18 cellular contexts compared by ENCODE assay signal in genomic region chr7:17855202-17855601, GRCh38.
DNase-seq lines count a peak whose midpoint lies in the region; ATAC-seq lines count a peak whose summit lies in the region.
"Had no signal": no experiment of that assay in that cellular context is flagged by ENCODE, and none has a peak within 500 bp of the region (broad histone marks: within the 10 kb centered on the region; RNA-seq: fewer than 3 reads in every experiment).

No MANE protein-coding gene starts in this region.

- H3K36me3 Mint-ChIP-seq in activated naive CD8-positive, alpha-beta T cell treated with anti-CD3 and anti-CD28 coated beads, Interleukin-2, amount 50 U/mL, for 24 hours (ENCODE audit: low read depth): peaks cover 63% of the 10 kb centered on the region
- H3K36me3 Mint-ChIP-seq in activated naive CD8-positive, alpha-beta T cell treated with anti-CD3 and anti-CD28 coated beads for 36 hours: peaks cover 63% of the 10 kb centered on the region
- H3K36me3 Mint-ChIP-seq in T-helper 17 cell (ENCODE audit: low read depth): peaks cover 15% of the 10 kb centered on the region
- peaks cover 43% of the 10 kb centered on the region for H3K36me3 Mint-ChIP-seq in stimulated activated effector memory CD8-positive, alpha-beta T cell treated with anti-CD3 and anti-CD28 coated beads, Interleukin-12 subunit alpha, Interleukin-12 subunit beta, amount 100 ng/mL, for 72 hours

- no peak overlapping the region for H2BK120ac ChIP-seq in mesenchymal stem cell (ENCODE audit: low read depth, low read length)

- H3K9ac ChIP-seq in mesenchymal stem cell (ENCODE audit: low read length): no peak overlapping the region

- peaks cover 0 to 75% of the 10 kb centered on the region in 2 experiments for H3K36me3 ChIP-seq in mesenchymal stem cell (ENCODE audit: control insufficient read depth in 1 of 2, insufficient read depth in 2 of 2, low read depth in 1 of 2, low read length in 2 of 2)

- no peak overlapping the region for H2BK15ac ChIP-seq in mesenchymal stem cell (ENCODE audit: low read depth, poor library complexity, severe bottlenecking)

- no peak overlapping the region for H3K4me3 Mint-ChIP-seq in activated naive CD8-positive, alpha-beta T cell treated with anti-CD3 and anti-CD28 coated beads, Interleukin-2, amount 50 U/mL, for 24 hours
- no peak overlapping the region for H3K4me3 Mint-ChIP-seq in activated naive CD8-positive, alpha-beta T cell treated with anti-CD3 and anti-CD28 coated beads for 36 hours
- no peak overlapping the region for H3K4me3 Mint-ChIP-seq in T-helper 17 cell
- peak overlapping the region; percentile 30 for H3K4me3 Mint-ChIP-seq in stimulated activated effector memory CD8-positive, alpha-beta T cell treated with anti-CD3 and anti-CD28 coated beads, Interleukin-12 subunit alpha, Interleukin-12 subunit beta, amount 100 ng/mL, for 72 hours
- H3K4me3 Mint-ChIP-seq: CD14-positive monocyte, GM23338 had no signal

- no peak overlapping the region for H3K4ac ChIP-seq in mesenchymal stem cell (ENCODE audit: low read depth in 1 of 2, low read length in 2 of 2)

- no peak overlapping the region for H3K27ac ChIP-seq in mesenchymal stem cell (ENCODE audit: low read length, poor library complexity, severe bottlenecking)
- H3K27ac ChIP-seq: RWPE1 had no signal

- H3K9me3 ChIP-seq in T-helper 17 cell (ENCODE audit: control insufficient read depth, low read length, poor library complexity, severe bottlenecking): no peaks in the 10 kb centered on the region
- peaks cover 23% of the 10 kb centered on the region for H3K9me3 ChIP-seq in mesenchymal stem cell (ENCODE audit: control insufficient read depth, low read length)
- H3K9me3 ChIP-seq: Caco-2 had no signal

- H4K91ac ChIP-seq in mesenchymal stem cell (ENCODE audit: low read length): no peak overlapping the region

- WGBS in mesenchymal stem cell: no CpG with 5 or more reads among the region's 1 CpG

- H3K18ac ChIP-seq in mesenchymal stem cell (ENCODE audit: low read depth in 1 of 2, low read length in 2 of 2): no peak overlapping the region

- peaks cover 14% of the 10 kb centered on the region for H3K9me3 Mint-ChIP-seq in activated naive CD8-positive, alpha-beta T cell treated with anti-CD3 and anti-CD28 coated beads, Interleukin-2, amount 50 U/mL, for 24 hours
- peaks cover 9% of the 10 kb centered on the region for H3K9me3 Mint-ChIP-seq in activated naive CD8-positive, alpha-beta T cell treated with anti-CD3 and anti-CD28 coated beads for 36 hours
- H3K9me3 Mint-ChIP-seq in stimulated activated effector memory CD8-positive, alpha-beta T cell treated with anti-CD3 and anti-CD28 coated beads, Interleukin-12 subunit alpha, Interleukin-12 subunit beta, amount 100 ng/mL, for 72 hours: peaks cover 5% of the 10 kb centered on the region

- H3K14ac ChIP-seq in mesenchymal stem cell (ENCODE audit: low read length in 2 of 2): no peak overlapping the region

- H2AFZ ChIP-seq in mesenchymal stem cell (ENCODE audit: low read depth, low read length): no peak overlapping the region
- H2AFZ ChIP-seq: GM23338 had no signal

- H2BK5ac ChIP-seq in mesenchymal stem cell (ENCODE audit: low read depth, low read length, poor library complexity, severe bottlenecking): no peak overlapping the region

- peaks cover 10% of the 10 kb centered on the region for H3K4me1 Mint-ChIP-seq in activated naive CD8-positive, alpha-beta T cell treated with anti-CD3 and anti-CD28 coated beads, Interleukin-2, amount 50 U/mL, for 24 hours
- H3K4me1 Mint-ChIP-seq in activated naive CD8-positive, alpha-beta T cell treated with anti-CD3 and anti-CD28 coated beads for 36 hours: peaks cover 22% of the 10 kb centered on the region
- H3K4me1 Mint-ChIP-seq in T-helper 17 cell: peaks cover 17% of the 10 kb centered on the region
- H3K4me1 Mint-ChIP-seq in stimulated activated effector memory CD8-positive, alpha-beta T cell treated with anti-CD3 and anti-CD28 coated beads, Interleukin-12 subunit alpha, Interleukin-12 subunit beta, amount 100 ng/mL, for 72 hours: peaks cover 25% of the 10 kb centered on the region

- ATAC-seq in activated naive CD8-positive, alpha-beta T cell treated with anti-CD3 and anti-CD28 coated beads, Interleukin-2, amount 50 U/mL, for 24 hours: peak; percentile 40
- ATAC-seq in GM21390 (IDR thresholded peaks at IDR 0.05; ENCODE audit: unreplicated experiment): peak; percentile 46
- ATAC-seq in T-helper 17 cell: no peak
- ATAC-seq in stimulated activated effector memory CD8-positive, alpha-beta T cell treated with anti-CD3 and anti-CD28 coated beads, Interleukin-12 subunit alpha, Interleukin-12 subunit beta, amount 100 ng/mL, for 72 hours: peak; percentile 84
- ATAC-seq: GM23338, HepG2, PC-3 had no signal

- H3K4me1 ChIP-seq in mesenchymal stem cell (ENCODE audit: control insufficient read depth, insufficient read depth, low read depth, low read length): no peaks in the 10 kb centered on the region
- H3K4me1 ChIP-seq: Caco-2 had no signal

- H3K23ac ChIP-seq in mesenchymal stem cell (ENCODE audit: low read length in 2 of 2): no peak overlapping the region

- no peak overlapping the region for H2BK12ac ChIP-seq in mesenchymal stem cell (ENCODE audit: low read length in 2 of 2)

- no peak for DNase-seq in activated naive CD8-positive, alpha-beta T cell treated with anti-CD3 and anti-CD28 coated beads, Interleukin-2, amount 50 U/mL, for 24 hours
- DNase-seq in activated naive CD8-positive, alpha-beta T cell treated with anti-CD3 and anti-CD28 coated beads for 36 hours: no peak
- DNase-seq in T-helper 17 cell (no peak), midbrain (lab: John Stamatoyannopoulos, UW) (no peak), mesenchymal stem cell (no peak)
- no peak for DNase-seq in stimulated activated effector memory CD8-positive, alpha-beta T cell treated with anti-CD3 and anti-CD28 coated beads, Interleukin-12 subunit alpha, Interleukin-12 subunit beta, amount 100 ng/mL, for 72 hours (ENCODE audit: low spot score in 2 of 2)
- DNase-seq: Caco-2, DMS153, KG1, NCI-H1436, NCI-H2081, NCI-H748 treated with DMSO at 0.1 percent for 48 hours, PC-3 had no signal

- H3K27me3 ChIP-seq in mesenchymal stem cell (ENCODE audit: control insufficient read depth in 1 of 2, insufficient read depth in 1 of 2, low read length in 2 of 2): no peaks in the 10 kb centered on the region

- no peak overlapping the region for H3K27ac Mint-ChIP-seq in activated naive CD8-positive, alpha-beta T cell treated with anti-CD3 and anti-CD28 coated beads, Interleukin-2, amount 50 U/mL, for 24 hours
- no peak overlapping the region for H3K27ac Mint-ChIP-seq in activated naive CD8-positive, alpha-beta T cell treated with anti-CD3 and anti-CD28 coated beads for 36 hours
- H3K27ac Mint-ChIP-seq in T-helper 17 cell: peak overlapping the region; percentile 6
- H3K27ac Mint-ChIP-seq in stimulated activated effector memory CD8-positive, alpha-beta T cell treated with anti-CD3 and anti-CD28 coated beads, Interleukin-12 subunit alpha, Interleukin-12 subunit beta, amount 100 ng/mL, for 72 hours: peak overlapping the region; percentile 85
- H3K27ac Mint-ChIP-seq: CD14-positive monocyte, GM23338 had no signal

- H3K4me2 ChIP-seq in mesenchymal stem cell (ENCODE audit: low read length, poor library complexity, severe bottlenecking): no peak overlapping the region
- H3K4me2 ChIP-seq: GM23338 had no signal

- peaks cover 4% of the 10 kb centered on the region for H3K79me1 ChIP-seq in mesenchymal stem cell (replicated peaks; ENCODE audit: low read length, poor library complexity, severe bottlenecking)

- H2AK5ac ChIP-seq in mesenchymal stem cell (ENCODE audit: low read length, severe bottlenecking): no peak overlapping the region

- no peak overlapping the region for H4K8ac ChIP-seq in mesenchymal stem cell (ENCODE audit: low read length)

- no peak overlapping the region for H3K4me3 ChIP-seq in mesenchymal stem cell (ENCODE audit: insufficient read depth in 1 of 2, low read depth in 1 of 2, low read length in 2 of 2)
- H3K4me3 ChIP-seq: GM23338 had no signal

- no peaks in the 10 kb centered on the region for H3K27me3 Mint-ChIP-seq in activated naive CD8-positive, alpha-beta T cell treated with anti-CD3 and anti-CD28 coated beads, Interleukin-2, amount 50 U/mL, for 24 hours
- H3K27me3 Mint-ChIP-seq in activated naive CD8-positive, alpha-beta T cell treated with anti-CD3 and anti-CD28 coated beads for 36 hours: no peaks in the 10 kb centered on the region
- no peaks in the 10 kb centered on the region for H3K27me3 Mint-ChIP-seq in T-helper 17 cell

Comparison
In these comparisons a context has a peak if more than half of its experiments do, and no peak if none do; other contexts are left out.
1. H3K27ac Mint-ChIP-seq: peak in T-helper 17 cell (single experiment) and stimulated activated effector memory CD8-positive, alpha-beta T cell treated with anti-CD3 and anti-CD28 coated beads, Interleukin-12 subunit alpha, Interleukin-12 subunit beta, amount 100 ng/mL, for 72 hours (single experiment); none in activated naive CD8-positive, alpha-beta T cell treated with anti-CD3 and anti-CD28 coated beads, Interleukin-2, amount 50 U/mL, for 24 hours (single experiment) and activated naive CD8-positive, alpha-beta T cell treated with anti-CD3 and anti-CD28 coated beads for 36 hours (single experiment).